1 cellular context compared by ENCODE assay signal in genomic region chr1:56535949-56536348, GRCh38.
A peak's percentile ranks its signal among the peaks of the same experiment; 100 is the strongest.
TF ChIP-seq lines count a peak whose summit lies in the region.

No MANE protein-coding gene starts in this region.

TF ChIP-seq in HepG2, 621 proteins besides CTCF, POLR2A, EP300 and RAD21 (continued from another document and continues in another):
- TF ChIP-seq ZFP91 (CRISPR knock-in tag; IDR thresholded peaks at IDR 0.05; ENCODE audit: borderline replicate concordance) = no peak
- no peak for TF ChIP-seq SMARCE1 (IDR thresholded peaks at IDR 0.05; ENCODE audit: borderline replicate concordance)
- TF ChIP-seq ATF3 (CRISPR knock-in tag; IDR thresholded peaks at IDR 0.05) = no peak
- TF ChIP-seq, protein P1, sequence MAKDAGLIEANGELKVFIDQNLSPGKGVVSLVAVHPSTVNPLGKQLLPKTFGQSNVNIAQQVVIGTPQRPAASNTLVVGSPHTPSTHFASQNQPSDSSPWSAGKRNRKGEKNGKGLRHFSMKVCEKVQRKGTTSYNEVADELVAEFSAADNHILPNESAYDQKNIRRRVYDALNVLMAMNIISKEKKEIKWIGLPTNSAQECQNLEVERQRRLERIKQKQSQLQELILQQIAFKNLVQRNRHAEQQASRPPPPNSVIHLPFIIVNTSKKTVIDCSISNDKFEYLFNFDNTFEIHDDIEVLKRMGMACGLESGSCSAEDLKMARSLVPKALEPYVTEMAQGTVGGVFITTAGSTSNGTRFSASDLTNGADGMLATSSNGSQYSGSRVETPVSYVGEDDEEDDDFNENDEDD (CRISPR knock-in tag; IDR thresholded peaks at IDR 0.05; ENCODE audit: borderline replicate concordance) = no peak
- no peak for TF ChIP-seq ZNF772 (CRISPR knock-in tag; IDR thresholded peaks at IDR 0.05)
- TF ChIP-seq TRAFD1 (CRISPR knock-in tag; IDR thresholded peaks at IDR 0.05; ENCODE audit: borderline replicate concordance) = no peak
- TF ChIP-seq CERS6 (CRISPR knock-in tag; IDR thresholded peaks at IDR 0.05) = no peak
- no peak for TF ChIP-seq ZBTB2 (CRISPR knock-in tag; IDR thresholded peaks at IDR 0.05; ENCODE audit: low read depth)
- no peak for TF ChIP-seq ZNF354B (CRISPR knock-in tag; IDR thresholded peaks at IDR 0.05)
- no peak for TF ChIP-seq BORCS8-MEF2B (CRISPR knock-in tag; IDR thresholded peaks at IDR 0.05)
- TF ChIP-seq ZNF781 (CRISPR knock-in tag; IDR thresholded peaks at IDR 0.05; ENCODE audit: borderline replicate concordance, not compliant biosample characterization) = no peak
- no peak for TF ChIP-seq ZNF773 (CRISPR knock-in tag; IDR thresholded peaks at IDR 0.05; ENCODE audit: borderline replicate concordance)
- no peak for TF ChIP-seq GTF3A (CRISPR knock-in tag; conservative IDR thresholded peaks at IDR 0.05)
- no peak for TF ChIP-seq ZFP82 (CRISPR knock-in tag; IDR thresholded peaks at IDR 0.05; ENCODE audit: borderline replicate concordance)
- TF ChIP-seq XRCC5 (optimal IDR thresholded peaks at IDR 0.05; ENCODE audit: low read length) = no peak
- no peak for TF ChIP-seq TEAD2 (CRISPR knock-in tag; IDR thresholded peaks at IDR 0.05)
- TF ChIP-seq ZNF558 (CRISPR knock-in tag; IDR thresholded peaks at IDR 0.05; ENCODE audit: borderline replicate concordance) = no peak
- TF ChIP-seq ZNF713 (CRISPR knock-in tag; IDR thresholded peaks at IDR 0.05) = no peak
- TF ChIP-seq PRPF4 (IDR thresholded peaks at IDR 0.05; ENCODE audit: low read depth, low read length, poor library complexity, severe bottlenecking) = no peak
- TF ChIP-seq RFXANK (CRISPR knock-in tag; IDR thresholded peaks at IDR 0.05) = no peak
- TF ChIP-seq ZNF431 (CRISPR knock-in tag; IDR thresholded peaks at IDR 0.05; ENCODE audit: borderline replicate concordance, low read depth) = no peak
- no peak for TF ChIP-seq HES4 (CRISPR knock-in tag; IDR thresholded peaks at IDR 0.05; ENCODE audit: borderline replicate concordance)
- no peak; the same call in 1 of the 2 replicates for TF ChIP-seq MED13 (CRISPR knock-in tag; IDR thresholded peaks at IDR 0.05)
- TF ChIP-seq ZSCAN31 (CRISPR knock-in tag; IDR thresholded peaks at IDR 0.05; ENCODE audit: low read depth) = no peak
- TF ChIP-seq SKIL (CRISPR knock-in tag; IDR thresholded peaks at IDR 0.05; ENCODE audit: borderline replicate concordance) = no peak
- TF ChIP-seq FOXO1 (CRISPR knock-in tag; IDR thresholded peaks at IDR 0.05) = peak; percentile 34; the same call in 1 of the 2 replicates
- TF ChIP-seq ZNF484 (CRISPR knock-in tag; IDR thresholded peaks at IDR 0.05; ENCODE audit: borderline replicate concordance, low read depth) = no peak
- TF ChIP-seq ZFY (CRISPR knock-in tag; IDR thresholded peaks at IDR 0.05) = no peak
- TF ChIP-seq EED (CRISPR knock-in tag; IDR thresholded peaks at IDR 0.05) = no peak
- TF ChIP-seq ZNF253 (CRISPR knock-in tag; IDR thresholded peaks at IDR 0.05; ENCODE audit: borderline replicate concordance) = no peak
- TF ChIP-seq, protein P2, sequence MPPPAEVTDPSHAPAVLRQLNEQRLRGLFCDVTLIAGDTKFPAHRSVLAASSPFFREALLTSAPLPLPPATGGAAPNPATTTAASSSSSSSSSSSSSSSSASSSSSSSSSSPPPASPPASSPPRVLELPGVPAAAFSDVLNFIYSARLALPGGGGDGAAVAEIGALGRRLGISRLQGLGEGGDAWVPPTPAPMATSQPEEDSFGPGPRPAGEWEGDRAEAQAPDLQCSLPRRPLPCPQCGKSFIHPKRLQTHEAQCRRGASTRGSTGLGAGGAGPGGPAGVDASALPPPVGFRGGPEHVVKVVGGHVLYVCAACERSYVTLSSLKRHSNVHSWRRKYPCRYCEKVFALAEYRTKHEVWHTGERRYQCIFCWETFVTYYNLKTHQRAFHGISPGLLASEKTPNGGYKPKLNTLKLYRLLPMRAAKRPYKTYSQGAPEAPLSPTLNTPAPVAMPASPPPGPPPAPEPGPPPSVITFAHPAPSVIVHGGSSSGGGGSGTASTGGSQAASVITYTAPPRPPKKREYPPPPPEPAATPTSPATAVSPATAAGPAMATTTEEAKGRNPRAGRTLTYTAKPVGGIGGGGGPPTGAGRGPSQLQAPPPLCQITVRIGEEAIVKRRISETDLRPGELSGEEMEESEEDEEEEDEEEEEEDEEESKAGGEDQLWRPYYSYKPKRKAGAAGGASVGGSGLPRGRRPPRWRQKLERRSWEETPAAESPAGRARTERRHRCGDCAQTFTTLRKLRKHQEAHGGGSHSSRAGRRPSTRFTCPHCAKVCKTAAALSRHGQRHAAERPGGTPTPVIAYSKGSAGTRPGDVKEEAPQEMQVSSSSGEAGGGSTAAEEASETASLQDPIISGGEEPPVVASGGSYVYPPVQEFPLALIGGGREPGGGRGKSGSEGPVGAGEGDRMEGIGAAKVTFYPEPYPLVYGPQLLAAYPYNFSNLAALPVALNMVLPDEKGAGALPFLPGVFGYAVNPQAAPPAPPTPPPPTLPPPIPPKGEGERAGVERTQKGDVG (CRISPR knock-in tag; IDR thresholded peaks at IDR 0.05; ENCODE audit: borderline replicate concordance) = no peak
- no peak for TF ChIP-seq ZNF501 (CRISPR knock-in tag; IDR thresholded peaks at IDR 0.05)
- TF ChIP-seq, protein P3, sequence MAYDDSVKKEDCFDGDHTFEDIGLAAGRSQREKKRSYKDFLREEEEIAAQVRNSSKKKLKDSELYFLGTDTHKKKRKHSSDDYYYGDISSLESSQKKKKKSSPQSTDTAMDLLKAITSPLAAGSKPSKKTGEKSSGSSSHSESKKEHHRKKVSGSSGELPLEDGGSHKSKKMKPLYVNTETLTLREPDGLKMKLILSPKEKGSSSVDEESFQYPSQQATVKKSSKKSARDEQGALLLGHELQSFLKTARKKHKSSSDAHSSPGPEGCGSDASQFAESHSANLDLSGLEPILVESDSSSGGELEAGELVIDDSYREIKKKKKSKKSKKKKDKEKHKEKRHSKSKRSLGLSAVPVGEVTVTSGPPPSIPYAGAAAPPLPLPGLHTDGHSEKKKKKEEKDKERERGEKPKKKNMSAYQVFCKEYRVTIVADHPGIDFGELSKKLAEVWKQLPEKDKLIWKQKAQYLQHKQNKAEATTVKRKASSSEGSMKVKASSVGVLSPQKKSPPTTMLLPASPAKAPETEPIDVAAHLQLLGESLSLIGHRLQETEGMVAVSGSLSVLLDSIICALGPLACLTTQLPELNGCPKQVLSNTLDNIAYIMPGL (CRISPR knock-in tag; IDR thresholded peaks at IDR 0.05; ENCODE audit: borderline replicate concordance in 1 of 2, low read depth in 1 of 2) = no peak
- no peak for TF ChIP-seq ZBTB21 (CRISPR knock-in tag; IDR thresholded peaks at IDR 0.05)
- no peak for TF ChIP-seq ZSCAN9 (CRISPR knock-in tag; IDR thresholded peaks at IDR 0.05; ENCODE audit: borderline replicate concordance)
- TF ChIP-seq REST (IDR thresholded peaks at IDR 0.05; ENCODE audit: borderline replicate concordance in 1 of 2, low read depth in 1 of 2, low read length in 2 of 2) = no peak
- TF ChIP-seq ZNF232 (CRISPR knock-in tag; IDR thresholded peaks at IDR 0.05; ENCODE audit: borderline replicate concordance) = no peak
- TF ChIP-seq MXI1 (IDR thresholded peaks at IDR 0.05; ENCODE audit: borderline replicate concordance, low read depth, low read length) = no peak
- TF ChIP-seq GATAD2A (CRISPR knock-in tag; IDR thresholded peaks at IDR 0.05) = peak; percentile 65
- no peak for TF ChIP-seq ZNF841 (CRISPR knock-in tag; IDR thresholded peaks at IDR 0.05; ENCODE audit: borderline replicate concordance)
- TF ChIP-seq NFKBIZ (CRISPR knock-in tag; IDR thresholded peaks at IDR 0.05) = no peak
- TF ChIP-seq ZNF720 (CRISPR knock-in tag; IDR thresholded peaks at IDR 0.05) = no peak
- no peak for TF ChIP-seq ZNF598 (CRISPR knock-in tag; IDR thresholded peaks at IDR 0.05; ENCODE audit: borderline replicate concordance)
- TF ChIP-seq ZNF644 (CRISPR knock-in tag; IDR thresholded peaks at IDR 0.05; ENCODE audit: low read depth) = no peak
